Comparison of ENCODE assay signal across 22 cellular contexts in the genomic region with DNA sequence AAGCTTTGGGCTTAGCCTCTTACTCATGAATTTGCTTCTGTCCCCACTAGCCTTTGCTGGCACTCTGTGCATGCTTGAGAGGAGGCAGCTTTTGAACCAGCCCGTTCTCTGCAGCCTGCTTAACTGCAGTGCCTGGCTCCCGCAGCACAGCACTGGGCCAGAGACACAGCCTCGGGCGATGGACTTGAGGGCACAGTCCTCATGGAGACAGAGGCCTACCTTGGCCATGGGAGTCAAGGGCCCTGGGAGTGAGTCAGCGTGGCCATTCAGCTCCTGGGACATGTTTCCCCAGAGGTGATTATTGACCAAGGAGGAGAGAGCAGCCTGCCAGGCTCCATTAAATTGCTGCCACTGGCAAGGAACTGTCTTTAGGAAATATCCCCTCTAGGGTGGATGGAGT.
"Had no signal": no experiment of that assay in that cellular context is flagged by ENCODE, and none has a peak within 500 bp of the region (broad histone marks: within the 10 kb centered on the region; RNA-seq: fewer than 3 reads in every experiment).

No MANE protein-coding gene starts in this region.

- H3K27ac ChIP-seq: coronary artery, foreskin keratinocyte, left ventricle myocardium inferior, neutrophil, psoas muscle, sigmoid colon, skin epidermis, upper lobe of right lung, vagina had no signal

- H3K36me3 ChIP-seq: left ventricle myocardium inferior, neutrophil, sigmoid colon, tibial nerve, upper lobe of right lung, vagina had no signal

- H3K4me3 ChIP-seq: coronary artery, left ventricle myocardium inferior, lung, psoas muscle, sigmoid colon, skin epidermis, tibial nerve, upper lobe of right lung, vagina had no signal

- H3K36me3 Mint-ChIP-seq: naive B cell had no signal

- H3K27me3 ChIP-seq: foreskin keratinocyte, neutrophil, sigmoid colon, tibial nerve, upper lobe of right lung, vagina had no signal

- H3K9me3 Mint-ChIP-seq: endodermal cell, naive B cell, nephron had no signal

- H3K9me3 ChIP-seq: left ventricle myocardium inferior, neutrophil, psoas muscle, sigmoid colon, tibial nerve, upper lobe of right lung, vagina had no signal

- ATAC-seq: foreskin keratinocyte, psoas muscle, upper lobe of right lung had no signal

- H3K4me3 Mint-ChIP-seq: endodermal cell, naive B cell, nephron had no signal

- DNase-seq: cerebellar nuclear complex; effector CD4-positive, alpha-beta T cell; endodermal cell; erythroblast; foreskin keratinocyte; hippocampal formation; kidney glomerular epithelial cell; left ventricle myocardium inferior; mesendoderm; naive B cell; psoas muscle; sigmoid colon; stimulated activated CD4-positive, alpha-beta T cell treated with anti-CD3 and anti-CD28 coated beads, Interleukin-12 subunit alpha, Interleukin-12 subunit beta, amount 100 ng/mL, for 4 hours; stimulated activated naive CD4-positive, alpha-beta T cell treated with Interleukin-2 at 50 U/mL for 16 hours; upper lobe of right lung had no signal

- H3K27ac Mint-ChIP-seq: endodermal cell, naive B cell, nephron had no signal

- H3K4me1 ChIP-seq: foreskin keratinocyte, left ventricle myocardium inferior, psoas muscle, sigmoid colon, upper lobe of right lung, vagina had no signal

- H3K4me1 Mint-ChIP-seq: naive B cell had no signal
